Comparison of ENCODE assay signal across 8 cellular contexts in the genomic region with DNA sequence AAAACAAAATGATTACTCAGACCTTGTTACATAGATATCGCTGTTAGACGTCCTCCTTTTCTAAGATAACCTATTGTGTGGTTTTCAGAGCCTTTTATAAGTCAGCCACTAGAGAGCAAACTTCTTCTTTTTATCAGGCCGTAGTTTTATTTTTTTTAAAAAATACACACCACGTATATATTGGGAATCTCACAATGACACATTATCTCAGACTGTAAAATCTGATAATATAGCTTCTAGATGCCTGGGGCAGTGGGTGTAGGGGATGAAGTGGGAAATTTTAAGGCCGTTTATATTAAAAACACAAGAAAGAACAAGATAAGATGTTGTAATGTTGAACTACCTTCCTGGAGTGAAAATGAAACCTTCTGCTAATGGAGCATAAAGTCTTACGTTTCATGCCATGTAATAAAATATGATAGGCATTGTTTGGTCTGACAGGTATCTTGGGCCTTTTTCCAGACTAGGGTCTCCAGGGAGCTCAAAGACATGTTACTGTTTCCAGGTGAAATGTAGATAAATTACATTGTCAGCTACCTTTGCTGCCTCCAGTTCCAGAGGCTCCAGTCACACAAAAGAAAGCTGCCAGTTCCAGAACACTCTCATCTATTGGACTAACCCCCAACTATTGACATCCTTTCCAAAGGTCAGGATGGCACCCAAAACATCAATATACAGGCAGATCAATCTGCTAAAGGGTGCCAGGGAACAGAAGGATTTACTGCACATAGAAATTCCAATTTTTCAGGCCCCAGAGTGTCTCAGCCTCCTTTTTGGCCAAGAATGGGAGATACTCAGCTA.
A peak's percentile ranks its signal among the peaks of the same experiment; 100 is the strongest.
DNase-seq lines count a peak whose midpoint lies in the region; ATAC-seq, FAIRE-seq and TF ChIP-seq lines count a peak whose summit lies in the region.

No MANE protein-coding gene starts in this region.

- intact Hi-C loops in stomach (cut with DNase I; ENCODE audit: low total_unique reads), result no loop called here

- no peak for TF ChIP-seq EP300 in stomach (IDR thresholded peaks at IDR 0.05)

- TF ChIP-seq CTCF in BJ (IDR thresholded peaks at IDR 0.05; ENCODE audit: insufficient read depth, low read depth, low read length) (peak; percentile 54), stomach (IDR thresholded peaks at IDR 0.05) (peak in 4 of 7 experiments; percentile 7 to 30 (median 18))

- peak; percentile 43 for ATAC-seq in HG03025 (IDR thresholded peaks at IDR 0.05; ENCODE audit: low FRiP score, unreplicated experiment)

- peak; percentile 77 for FAIRE-seq in GM18507 (lab: Jason Lieb, UNC)

- peaks cover 3% of the 10 kb centered on the region for H3K4me1 ChIP-seq in adipocyte (ENCODE audit: control insufficient read depth, insufficient read depth, low read length)
- H3K4me1 ChIP-seq in stomach, result peaks cover 0 to 9% (median 3%) of the 10 kb centered on the region in 4 donors

- POLR2A ChIA-PET in BJ (lab: Charles Lee), result no interaction called here

- peak overlapping the region; percentile 29 for H3K4me3 ChIP-seq in BJ (ENCODE audit: low read depth, low read length)
- H3K4me3 ChIP-seq in adipocyte (ENCODE audit: low read length), result peak overlapping the region; percentile 62
- peak overlapping the region; percentile 33 to 43 (median 40) for H3K4me3 ChIP-seq in stomach

- no peaks in the 10 kb centered on the region for H3K27me3 ChIP-seq in BJ (ENCODE audit: control insufficient read depth, insufficient read depth, low read length)
- H3K27me3 ChIP-seq in adipocyte (replicated peaks; ENCODE audit: control insufficient read depth, insufficient read depth, low read length), result no peaks in the 10 kb centered on the region
- no peaks in the 10 kb centered on the region for H3K27me3 ChIP-seq in stomach

- CTCF ChIA-PET in BJ (lab: Yijun Ruan, JAX), result interaction anchor here (0.6 to 2.0 kb wide), 9 partner anchors 10 to 1039 kb away, joined by 3 to 8 read pairs (median 5); no protein-coding TSS in a partner anchor

- WGBS in stomach, 5 donors, result 2 to 4% (median 3%) methylated on average over 6 of the region's 6 CpGs

- TF ChIP-seq POLR2A in stomach (IDR thresholded peaks at IDR 0.05), result no peak

- H3K36me3 ChIP-seq in BJ (ENCODE audit: control insufficient read depth, insufficient read depth, low read length) (no peaks in the 10 kb centered on the region), adipocyte (ENCODE audit: control insufficient read depth, insufficient read depth, low read length, severe bottlenecking) (no peaks in the 10 kb centered on the region), stomach (no peaks in the 10 kb centered on the region)

- DNase-seq in BJ (ENCODE audit: low read depth) (no peak), GM18507 (ENCODE audit: extremely low spot score, insufficient read length, low read depth) (peak; percentile 20), NCI-H2171 (lab: John Stamatoyannopoulos, UW) (peak; percentile 89), adipocyte (ENCODE audit: low read depth) (peak; percentile 52), kidney glomerular epithelial cell (lab: John Stamatoyannopoulos, UW) (peak; percentile 60), stomach (no peak)
- no peak for DNase-seq in stimulated activated CD4-positive, alpha-beta T cell treated with anti-CD3 and anti-CD28 coated beads, Interleukin-15, amount 100 ng/mL, for 24 hours

- peak overlapping the region; percentile 68 for H3K9ac ChIP-seq in adipocyte (ENCODE audit: low read length)

- H3K27ac ChIP-seq in stomach, result peak overlapping the region in 3 of 5 donors; percentile 27 to 47 (median 40)

- H3K9me3 ChIP-seq in adipocyte (ENCODE audit: control insufficient read depth, low read length), result no peaks in the 10 kb centered on the region
- H3K9me3 ChIP-seq in stomach, result no peaks in the 10 kb centered on the region

Comparison
In these comparisons a context has a peak if more than half of its experiments do, and no peak if none do; other contexts are left out.
1. DNase-seq: peak in GM18507 (single experiment), NCI-H2171 (single experiment), adipocyte (single experiment) and kidney glomerular epithelial cell (single experiment); none in BJ (single experiment), stomach (single experiment) and stimulated activated CD4-positive, alpha-beta T cell treated with anti-CD3 and anti-CD28 coated beads, Interleukin-15, amount 100 ng/mL, for 24 hours (single experiment).
2. Peak in every context shown above with its lines, with median percentiles within 50 percentile points of each other: H3K4me3 ChIP-seq.